ENCODE assay signal across 8 cellular contexts in the genomic region with DNA sequence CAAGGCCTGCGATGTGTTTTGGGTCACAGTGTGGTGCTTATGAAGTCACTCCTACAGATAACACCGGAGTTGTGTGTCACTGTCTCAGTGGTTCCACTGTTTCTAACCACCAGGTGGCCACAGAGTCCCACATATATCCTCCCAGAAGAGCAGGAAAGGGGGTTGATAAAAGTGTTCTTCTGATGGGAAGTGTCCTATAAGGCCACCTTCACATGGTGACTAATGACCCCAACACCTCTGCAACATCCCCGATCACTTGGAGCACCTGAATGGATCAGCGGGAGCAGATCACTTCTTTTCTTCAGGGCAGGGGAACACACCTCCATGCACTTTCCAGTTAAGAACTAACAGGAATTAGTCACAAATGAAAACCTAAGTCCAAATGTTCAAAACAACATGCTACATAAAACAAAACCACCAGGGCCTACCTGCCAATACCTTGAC.
DNase-seq lines count a peak whose midpoint lies in the region; ATAC-seq, FAIRE-seq and TF ChIP-seq lines count a peak whose summit lies in the region.
"Not testable (repeated sequence)": the region's sequence is repeated elsewhere in the genome, so short reads cannot be mapped to it uniquely, and the experiment has no call there.

No MANE protein-coding gene starts in this region.

- not testable (repeated sequence) for H3K27ac ChIP-seq in kidney (ENCODE audit: low read depth in 2 of 2, low read length in 2 of 2); gastrocnemius medialis; aorta (ENCODE audit: low read depth in 1 of 2, low read length in 2 of 2)

- H3K9ac ChIP-seq in kidney (ENCODE audit: low read length in 2 of 2), result not testable (repeated sequence)

- H3K27me3 ChIP-seq in gastrocnemius medialis; aorta (ENCODE audit: control insufficient read depth in 1 of 2, insufficient read depth in 2 of 2, low read length in 1 of 2): not testable (repeated sequence)

- ATAC-seq in gastrocnemius medialis, result peak in 1 of 2 donors; percentile 63
- ATAC-seq in aorta (ENCODE audit: low FRiP score), result peak; percentile 83

- not testable (repeated sequence) for H3K36me3 ChIP-seq in kidney (ENCODE audit: control insufficient read depth in 1 of 2, insufficient read depth in 2 of 2, low read length in 2 of 2); gastrocnemius medialis; aorta (ENCODE audit: control insufficient read depth in 1 of 2, insufficient read depth in 2 of 2, low read length in 1 of 2)

- DNase-seq in GM12865 (ENCODE audit: low read depth), result peak; percentile 79
- DNase-seq in M059J (ENCODE audit: low read depth), result peak; percentile 76
- peak; percentile 72 for DNase-seq in RPMI7951 (ENCODE audit: low read depth)
- peak; percentile 59 for DNase-seq in activated T-cell treated with anti-CD3 and anti-CD28 coated beads for 1 hour (ENCODE audit: low read depth)
- peak; percentile 78 for DNase-seq in dermis blood vessel endothelial cell
- DNase-seq in kidney, result not testable (repeated sequence)
- DNase-seq in gastrocnemius medialis, result peak in 1 of 2 donors; percentile 25
- DNase-seq in aorta, result peak in 1 of 2 donors; percentile 73

- 11 to 13% methylated on average over 4 of the region's 4 CpGs for WGBS in aorta, 2 donors

- in situ Hi-C loops in gastrocnemius medialis (cut with MboI; ENCODE audit: low sequenced_read_pairs in 4 of 4), result not testable (repeated sequence)

- TF ChIP-seq POLR2A in gastrocnemius medialis (IDR thresholded peaks at IDR 0.05), result not testable (repeated sequence)

- TF ChIP-seq CTCF in GM12865 (IDR thresholded peaks at IDR 0.05; ENCODE audit: insufficient read depth, low read depth, low read length, missing control alignments), result peak; percentile 64
- TF ChIP-seq CTCF in kidney (IDR thresholded peaks at IDR 0.05; ENCODE audit: borderline replicate concordance, extremely low read depth, insufficient read depth), result peak; percentile 83
- TF ChIP-seq CTCF in gastrocnemius medialis (IDR thresholded peaks at IDR 0.05 in 4 of 5, conservative IDR thresholded peaks at IDR 0.05 in 1 of 5), result peak in 4 of 5 experiments; percentile 45 to 57 (median 51)

- not testable (repeated sequence) for H3K4me3 ChIP-seq in GM12865 (ENCODE audit: low read depth, low read length); kidney (ENCODE audit: low read length in 2 of 2); gastrocnemius medialis; aorta (ENCODE audit: low read length in 2 of 2)

- not testable (repeated sequence) for H3K9me3 ChIP-seq in kidney (ENCODE audit: control insufficient read depth in 1 of 2, low read length in 2 of 2); gastrocnemius medialis; aorta (ENCODE audit: control insufficient read depth, low read length)

- intact Hi-C loops in kidney (cut with DNase I); gastrocnemius medialis (cut with DNase I; ENCODE audit: low total_unique reads); aorta (cut with DNase I): not testable (repeated sequence)

- H3K4me1 ChIP-seq in kidney (ENCODE audit: control insufficient read depth in 1 of 2, insufficient read depth in 1 of 2, low read depth in 1 of 2, low read length in 2 of 2); gastrocnemius medialis; aorta (ENCODE audit: control insufficient read depth in 1 of 2, insufficient read depth in 2 of 2, low read length in 2 of 2): not testable (repeated sequence)

- FAIRE-seq in kidney (lab: Jason Lieb, UNC), result not testable (repeated sequence)
